ENCODE assay signal across 8 cellular contexts in genomic region chr1:236516929-236517704, GRCh38. TPM values are rescaled to one million over a fixed set of nuclear protein-coding genes. Genes with fewer than 3 reads are reported as not detected.
A peak's percentile ranks its signal among the peaks of the same experiment; 100 is the strongest.
DNase-seq lines count a peak whose midpoint lies in the region; ATAC-seq and TF ChIP-seq lines count a peak whose summit lies in the region.

No MANE protein-coding gene starts in this region.

- peaks cover 29 to 45% (median 33%) of the 10 kb centered on the region in 3 donors for H3K4me1 Mint-ChIP-seq in CD8-positive, alpha-beta memory T cell
- H3K4me1 Mint-ChIP-seq in activated naive CD8-positive, alpha-beta T cell (ENCODE audit: low read depth), result peaks cover 22% of the 10 kb centered on the region

- no peaks in the 10 kb centered on the region for H3K9me3 ChIP-seq in CD8-positive, alpha-beta memory T cell (ENCODE audit: low read length)
- H3K9me3 ChIP-seq in right lobe of liver, result no peaks in the 10 kb centered on the region

- POLR2A ChIA-PET in CD8-positive, alpha-beta memory T cell (lab: Charles Lee), result interaction anchor here (0.6 to 1.1 kb wide), 6 partner anchors 9 to 390 kb away, joined by 3 to 6 read pairs (median 4); no protein-coding TSS in a partner anchor

- H3K9me3 Mint-ChIP-seq in CD8-positive, alpha-beta memory T cell, result no peaks in the 10 kb centered on the region
- H3K9me3 Mint-ChIP-seq in activated naive CD8-positive, alpha-beta T cell (ENCODE audit: low read depth), result no peaks in the 10 kb centered on the region

- ATAC-seq in right lobe of liver (peak; percentile 39 to 62 (median 50)), GM21526 (IDR thresholded peaks at IDR 0.05; ENCODE audit: low FRiP score, unreplicated experiment) (no peak), HG02610 (IDR thresholded peaks at IDR 0.05; ENCODE audit: unreplicated experiment) (no peak), HG02759 (IDR thresholded peaks at IDR 0.05; ENCODE audit: unreplicated experiment) (no peak)

- H3K4me3 Mint-ChIP-seq in CD8-positive, alpha-beta memory T cell, result peak overlapping the region; percentile 63 to 86 (median 77)
- peak overlapping the region; percentile 69 for H3K4me3 Mint-ChIP-seq in activated naive CD8-positive, alpha-beta T cell

- peak in 4 of 5 donors; percentile 3 to 67 (median 44) for DNase-seq in CD8-positive, alpha-beta memory T cell
- peak; percentile 23 for DNase-seq in LHCN-M2 (ENCODE audit: low read depth)
- no peak for DNase-seq in right lobe of liver
- DNase-seq in NCI-H82 (lab: John Stamatoyannopoulos, UW), result no peak

- no peaks in the 10 kb centered on the region for H3K27me3 ChIP-seq in CD8-positive, alpha-beta memory T cell (ENCODE audit: insufficient read depth, low read length, poor library complexity, severe bottlenecking)
- no peaks in the 10 kb centered on the region for H3K27me3 ChIP-seq in right lobe of liver

- no peak for TF ChIP-seq POLR2A in right lobe of liver (IDR thresholded peaks at IDR 0.05)

- no peak overlapping the region for H3K27ac ChIP-seq in CD8-positive, alpha-beta memory T cell (ENCODE audit: low read depth, low read length)
- no peak overlapping the region for H3K27ac ChIP-seq in right lobe of liver

- H3K27ac Mint-ChIP-seq in CD8-positive, alpha-beta memory T cell, result peak overlapping the region; percentile 78 to 97 (median 86)
- H3K27ac Mint-ChIP-seq in activated naive CD8-positive, alpha-beta T cell, result peak overlapping the region; percentile 79

- intact Hi-C loops in right lobe of liver (cut with DNase I), result no loop called here

- no peaks in the 10 kb centered on the region for H3K36me3 ChIP-seq in CD8-positive, alpha-beta memory T cell (ENCODE audit: insufficient read depth, low read length)
- H3K36me3 ChIP-seq in right lobe of liver, result no peaks in the 10 kb centered on the region

- peaks cover 7% of the 10 kb centered on the region for H3K4me1 ChIP-seq in CD8-positive, alpha-beta memory T cell (ENCODE audit: insufficient read depth, low read length)
- peaks cover 0 to 14% (median 7%) of the 10 kb centered on the region in 4 donors for H3K4me1 ChIP-seq in right lobe of liver

- H3K27me3 Mint-ChIP-seq in CD8-positive, alpha-beta memory T cell, result no peaks in the 10 kb centered on the region
- H3K27me3 Mint-ChIP-seq in activated naive CD8-positive, alpha-beta T cell, result no peaks in the 10 kb centered on the region

- 30% methylated on average over 8 of the region's 8 CpGs for WGBS in right lobe of liver (ENCODE audit: insufficient coverage, low coverage, low lambda C conversion rate, missing lambda C conversion rate)

- peak overlapping the region; percentile 24 for H3K4me3 ChIP-seq in CD8-positive, alpha-beta memory T cell (ENCODE audit: low read length)
- no peak overlapping the region for H3K4me3 ChIP-seq in right lobe of liver

- H3K36me3 Mint-ChIP-seq in CD8-positive, alpha-beta memory T cell, result no peaks in the 10 kb centered on the region
- H3K36me3 Mint-ChIP-seq in activated naive CD8-positive, alpha-beta T cell, result no peaks in the 10 kb centered on the region

- CTCF ChIA-PET in CD8-positive, alpha-beta memory T cell (lab: Charles Lee), result interaction anchor here (1.3 to 2.4 kb wide), 4 partner anchors 9 to 44 kb away, joined by 3 to 8 read pairs (median 4); no protein-coding TSS in a partner anchor

- TF ChIP-seq CTCF in right lobe of liver (IDR thresholded peaks at IDR 0.05), result no peak

RNA-seq across cellular contexts. Expression of gene LGALS8, which starts 6.7 kb away (rescaled TPM):
- total RNA-seq in CD8-positive, alpha-beta memory T cell, result 10 to 100 TPM; 47.3 to 48.9 TPM
- polyA plus RNA-seq in CD8-positive, alpha-beta memory T cell, result 54.4 TPM
- total RNA-seq in LHCN-M2 (2014; rRNA removed) (40.1 and 40.6 TPM in 2 replicates), right lobe of liver (10 to 100 TPM; 30.4 to 69.3 (median 42.3) TPM)
- polyA plus RNA-seq in LHCN-M2 (2012), result 20.7 TPM

Comparison
In these comparisons a context has a peak if more than half of its experiments do, and no peak if none do; other contexts are left out.
1. DNase-seq: peak in CD8-positive, alpha-beta memory T cell (4 of 5) and LHCN-M2 (single experiment); none in right lobe of liver (0 of 3) and NCI-H82 (single experiment).
2. ATAC-seq: peak in right lobe of liver (4 of 4); none in GM21526 (single experiment), HG02610 (single experiment) and HG02759 (single experiment).